ENCODE assay signal across 8 cellular contexts in the genomic region with DNA sequence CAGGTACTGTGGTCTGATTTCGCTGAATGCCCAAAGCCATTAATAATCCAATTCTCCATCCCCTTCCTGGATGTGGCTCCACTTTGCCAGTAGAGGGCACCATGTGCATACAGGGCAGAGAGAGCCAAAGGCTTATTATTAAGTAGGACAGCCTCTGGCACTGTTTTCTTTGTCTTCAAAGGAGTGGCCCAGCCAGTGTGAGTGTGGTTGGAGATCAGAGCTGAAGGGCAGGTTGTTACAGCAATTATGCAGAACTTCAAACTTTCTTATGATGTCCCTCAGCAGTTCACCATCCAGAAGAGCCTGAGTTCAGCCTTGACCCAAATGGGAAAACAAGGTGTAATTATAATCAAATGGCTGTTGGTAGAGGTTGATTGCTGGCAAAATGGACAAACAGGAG. TPM values are rescaled to one million over a fixed set of nuclear protein-coding genes. Genes with fewer than 3 reads are reported as not detected.
DNase-seq lines count a peak whose midpoint lies in the region; ATAC-seq and TF ChIP-seq lines count a peak whose summit lies in the region.

No MANE protein-coding gene starts in this region.

- in situ Hi-C loops in GM13977 (cut with MboI; ENCODE audit: low pct_unique_long_range_greater_than_20kb, low sequenced_read_pairs, unreplicated experiment): loop anchor here (25.0 kb wide), 2 partner anchors 205 to 455 kb away; no protein-coding TSS in a partner anchor

- H3K36me3 Mint-ChIP-seq in T-helper 17 cell (ENCODE audit: low read depth): no peaks in the 10 kb centered on the region

- no peak overlapping the region; the same call in 1 of the 2 replicates for H3K27ac ChIP-seq in 22Rv1

- H3K4me1 Mint-ChIP-seq in T-helper 17 cell: peaks cover 5% of the 10 kb centered on the region

- TF ChIP-seq CTCF in 22Rv1 (IDR thresholded peaks at IDR 0.05): peak; percentile 98
- peak; percentile 96 for TF ChIP-seq CTCF in GM13977 (IDR thresholded peaks at IDR 0.05; ENCODE audit: extremely low read depth, insufficient read depth, missing control alignments)

- no peaks in the 10 kb centered on the region for H3K9me3 ChIP-seq in T-helper 17 cell (ENCODE audit: control insufficient read depth, low read length, poor library complexity, severe bottlenecking)

- ATAC-seq in HG02840 (IDR thresholded peaks at IDR 0.05; ENCODE audit: low FRiP score, unreplicated experiment) (peak; percentile 75), T-helper 17 cell (peak; percentile 97)

- H3K27ac Mint-ChIP-seq in T-helper 17 cell: no peak overlapping the region

- no peaks in the 10 kb centered on the region for H3K27me3 Mint-ChIP-seq in T-helper 17 cell

- no peak overlapping the region for H3K4me3 Mint-ChIP-seq in T-helper 17 cell

- peak; percentile 55 for DNase-seq in GM13977 (ENCODE audit: low spot score)
- peak; percentile 86 for DNase-seq in NCI-H1105 treated with DMSO at 0.1 percent for 48 hours (lab: John Stamatoyannopoulos, UW)
- DNase-seq in T-helper 17 cell: peak; percentile 15 to 45 (median 35)
- DNase-seq in astrocyte of the hippocampus (ENCODE audit: low read depth, low spot score): peak; percentile 78
- DNase-seq in hypothalamus (lab: John Stamatoyannopoulos, UW): peak in 40 of 51 donors; percentile 3 to 75 (median 24)
- peak; percentile 19 to 66 (median 40) for DNase-seq in stimulated activated CD4-positive, alpha-beta T cell treated with anti-CD3 and anti-CD28 coated beads, Interleukin-12 subunit alpha, Interleukin-12 subunit beta, amount 100 ng/mL, for 48 hours (ENCODE audit: low read depth in 2 of 3, low spot score in 1 of 3)

RNA-seq across cellular contexts. Expression of gene CEMIP2, which starts 38.6 kb away (rescaled TPM):
- total RNA-seq in T-helper 17 cell: 100 to 1,000 TPM; 129 to 240 TPM

Comparison
In these comparisons a context has a peak if more than half of its experiments do, and no peak if none do; other contexts are left out.
1. DNase-seq: peak in every context shown above with its lines; median percentile 86 in NCI-H1105 treated with DMSO at 0.1 percent for 48 hours; 78 in astrocyte of the hippocampus; 55 in GM13977; 40 in stimulated activated CD4-positive, alpha-beta T cell treated with anti-CD3 and anti-CD28 coated beads, Interleukin-12 subunit alpha, Interleukin-12 subunit beta, amount 100 ng/mL, for 48 hours; 35 in T-helper 17 cell; 24 in hypothalamus.